12 cellular contexts compared by ENCODE assay signal in the genomic region with DNA sequence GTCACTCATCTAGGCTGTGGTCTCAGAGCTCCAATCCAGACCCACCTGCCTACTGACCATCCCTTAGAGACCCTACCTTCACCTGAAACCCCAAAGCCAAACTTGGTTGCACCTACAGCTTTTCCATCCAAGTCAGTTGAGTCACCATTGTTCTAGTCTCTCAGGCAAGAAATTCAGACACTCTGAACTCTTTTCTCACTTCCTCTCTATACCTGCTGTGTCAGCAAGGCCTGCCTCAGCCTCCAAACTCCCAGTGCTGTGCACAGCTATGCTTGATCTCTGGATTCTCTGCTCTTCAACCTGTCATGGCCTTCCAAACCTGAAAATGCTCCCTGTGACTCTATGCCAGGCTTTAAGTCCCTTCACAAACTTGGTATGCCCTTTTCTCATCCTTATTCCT.
"Had no signal": no experiment of that assay in that cellular context is flagged by ENCODE, and none has a peak within 500 bp of the region (broad histone marks: within the 10 kb centered on the region; RNA-seq: fewer than 3 reads in every experiment).

No MANE protein-coding gene starts in this region.

- H3K9me3 ChIP-seq: ovary, thyroid gland, vagina had no signal

- H3K4me3 Mint-ChIP-seq: activated CD4-positive, alpha-beta T cell treated with anti-CD3 and anti-CD28 coated beads for 36 hours; activated naive CD4-positive, alpha-beta T cell treated with anti-CD3 and anti-CD28 coated beads for 36 hours; activated T-helper 1 cell treated with anti-CD3 and anti-CD28 coated beads, Interleukin-12 subunit alpha, Interleukin-12 subunit beta, Interleukin-2, Interleukin-4 antibody, amounts not matched to agents 30 ng/mL and 10 ng/mL and 1 ng/mL, durations not matched to agents 14 hours and 24 hours and 36 hours; natural killer cell treated with Interleukin-12 subunit alpha and Interleukin-12 subunit beta and Interleukin-15 and Interleukin-18, amount 100 ng/mL, for 72 hours had no signal

- H3K27me3 ChIP-seq: cardiac muscle cell, foreskin keratinocyte, ovary, thyroid gland, vagina had no signal

- H3K4me1 ChIP-seq: thyroid gland, vagina had no signal

- H3K4me3 ChIP-seq: cardiac muscle cell, ovary, thyroid gland, vagina had no signal

- H3K36me3 Mint-ChIP-seq: natural killer cell treated with Interleukin-12 subunit alpha and Interleukin-12 subunit beta and Interleukin-15 and Interleukin-18, amount 100 ng/mL, for 72 hours had no signal

- H3K36me3 ChIP-seq: cardiac muscle cell, ovary, thyroid gland, vagina had no signal

- H3K27me3 Mint-ChIP-seq: activated CD4-positive, alpha-beta T cell treated with anti-CD3 and anti-CD28 coated beads for 36 hours; natural killer cell treated with Interleukin-12 subunit alpha and Interleukin-12 subunit beta and Interleukin-15 and Interleukin-18, amount 100 ng/mL, for 72 hours had no signal

- H3K27ac ChIP-seq: cardiac muscle cell, foreskin keratinocyte, ovary, thyroid gland, vagina had no signal

- H3K4me1 Mint-ChIP-seq: activated CD4-positive, alpha-beta T cell treated with anti-CD3 and anti-CD28 coated beads for 36 hours had no signal

- DNase-seq: activated CD4-positive, alpha-beta T cell treated with anti-CD3 and anti-CD28 coated beads for 36 hours; activated naive CD4-positive, alpha-beta T cell treated with anti-CD3 and anti-CD28 coated beads for 36 hours; foreskin keratinocyte; head of caudate nucleus; ovary; stimulated activated CD4-positive, alpha-beta T cell treated with anti-CD3 and anti-CD28 coated beads, Interleukin-4, amount 100 ng/mL, for 1 hour; T-helper 9 cell; thyroid gland had no signal

- H3K9me3 Mint-ChIP-seq: activated naive CD4-positive, alpha-beta T cell treated with anti-CD3 and anti-CD28 coated beads for 36 hours; activated T-helper 1 cell treated with anti-CD3 and anti-CD28 coated beads, Interleukin-12 subunit alpha, Interleukin-12 subunit beta, Interleukin-2, Interleukin-4 antibody, amounts not matched to agents 30 ng/mL and 10 ng/mL and 1 ng/mL, durations not matched to agents 14 hours and 24 hours and 36 hours; natural killer cell treated with Interleukin-12 subunit alpha and Interleukin-12 subunit beta and Interleukin-15 and Interleukin-18, amount 100 ng/mL, for 72 hours had no signal

- H3K27ac Mint-ChIP-seq: activated CD4-positive, alpha-beta T cell treated with anti-CD3 and anti-CD28 coated beads for 36 hours; activated naive CD4-positive, alpha-beta T cell treated with anti-CD3 and anti-CD28 coated beads for 36 hours; activated T-helper 1 cell treated with anti-CD3 and anti-CD28 coated beads, Interleukin-12 subunit alpha, Interleukin-12 subunit beta, Interleukin-2, Interleukin-4 antibody, amounts not matched to agents 30 ng/mL and 10 ng/mL and 1 ng/mL, durations not matched to agents 14 hours and 24 hours and 36 hours; natural killer cell treated with Interleukin-12 subunit alpha and Interleukin-12 subunit beta and Interleukin-15 and Interleukin-18, amount 100 ng/mL, for 72 hours had no signal
